8 cellular contexts compared by ENCODE assay signal in the genomic region with DNA sequence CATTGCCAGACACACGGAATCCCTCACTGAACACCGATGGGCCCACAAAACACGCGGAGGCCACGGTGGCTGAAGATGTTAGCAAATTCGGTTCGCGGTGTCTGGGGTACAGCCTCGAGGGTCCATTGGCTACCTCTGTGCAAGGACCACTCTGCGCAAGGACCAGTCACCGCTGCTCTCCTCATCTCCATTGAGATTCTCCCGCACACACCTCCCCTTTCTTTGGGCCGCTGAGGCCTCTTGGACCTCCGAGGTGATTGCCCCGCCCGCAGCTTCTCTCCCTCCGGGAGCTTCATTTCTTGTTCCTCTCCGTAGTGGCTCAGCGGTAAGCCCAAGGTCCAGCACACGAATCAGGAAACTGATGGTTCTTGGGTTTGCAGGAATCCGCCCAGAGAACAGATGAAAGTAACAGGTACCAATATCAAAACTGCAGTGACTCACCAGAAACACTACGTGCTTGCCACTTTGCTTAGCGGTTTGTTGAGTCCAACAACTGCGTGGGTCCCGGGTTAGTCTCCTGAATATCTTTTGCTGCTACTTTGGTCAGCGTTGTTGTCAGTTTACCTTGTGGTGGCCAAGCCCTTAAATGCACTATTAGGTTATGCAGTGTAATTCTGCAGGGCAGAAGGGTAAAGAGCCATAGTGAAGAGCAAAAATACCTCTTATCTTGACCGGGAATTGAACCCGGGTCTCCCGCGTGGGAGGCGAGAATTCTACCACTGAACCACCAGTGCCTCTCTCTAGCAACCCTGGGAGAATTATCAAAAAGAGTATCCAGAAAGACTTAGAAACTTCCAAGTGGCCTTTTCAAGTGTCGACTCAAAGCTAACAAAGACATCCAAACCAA.
DNase-seq lines count a peak whose midpoint lies in the region; ATAC-seq and TF ChIP-seq lines count a peak whose summit lies in the region.
"Not testable (repeated sequence)": the region's sequence is repeated elsewhere in the genome, so short reads cannot be mapped to it uniquely, and the experiment has no call there.

No MANE protein-coding gene starts in this region.

- H3K4me2 ChIP-seq in PC-3 (ENCODE audit: low read length): not testable (repeated sequence)

- TF ChIP-seq CTCF in PC-3 (conservative IDR thresholded peaks at IDR 0.05; ENCODE audit: low read depth, low read length): not testable (repeated sequence)

- H3K36me3 Mint-ChIP-seq in CD4-positive, CD25-positive, alpha-beta regulatory T cell; activated CD4-positive, alpha-beta memory T cell treated with anti-CD3 and anti-CD28 coated beads, Interleukin-2, amount 10 ng/mL, durations not matched to agents 7 days and 5 days (ENCODE audit: low read depth): not testable (repeated sequence)

- H3K4me3 Mint-ChIP-seq in CD4-positive, CD25-positive, alpha-beta regulatory T cell: peak overlapping the region in 1 of 4 donors; percentile 16
- H3K4me3 Mint-ChIP-seq in activated CD4-positive, alpha-beta memory T cell treated with anti-CD3 and anti-CD28 coated beads, Interleukin-2, amount 10 ng/mL, durations not matched to agents 7 days and 5 days: peak overlapping the region; percentile 43

- H2AFZ ChIP-seq in PC-3 (ENCODE audit: low read length): not testable (repeated sequence)

- POLR2A ChIA-PET in PC-3 (lab: Charles Lee; ENCODE audit: unreplicated experiment); activated CD4-positive, alpha-beta memory T cell treated with anti-CD3 and anti-CD28 coated beads, Interleukin-2, amount 10 ng/mL, durations not matched to agents 7 days and 5 days (lab: Charles Lee): not testable (repeated sequence)

- not testable (repeated sequence) for H3K9me2 ChIP-seq in PC-3 (replicated peaks; ENCODE audit: low read length)

- not testable (repeated sequence) for H3K27me3 Mint-ChIP-seq in CD4-positive, CD25-positive, alpha-beta regulatory T cell; activated CD4-positive, alpha-beta memory T cell treated with anti-CD3 and anti-CD28 coated beads, Interleukin-2, amount 10 ng/mL, durations not matched to agents 7 days and 5 days

- H3K27me3 ChIP-seq in CD4-positive, CD25-positive, alpha-beta regulatory T cell (ENCODE audit: control insufficient read depth, insufficient read depth, low read length); PC-3 (ENCODE audit: low read length): not testable (repeated sequence)

- peak in 2 of 3 donors; percentile 11 to 12 for DNase-seq in CD4-positive, CD25-positive, alpha-beta regulatory T cell
- peak; percentile 43 for DNase-seq in Jurkat, Clone E6-1 (ENCODE audit: low read depth, low spot score)
- DNase-seq in PC-3 (peak; percentile 83), ecto neural progenitor cell (ENCODE audit: low spot score) (peak; percentile 66)
- peak; percentile 40 for DNase-seq in activated CD4-positive, alpha-beta memory T cell treated with anti-CD3 and anti-CD28 coated beads, Interleukin-2, amount 10 ng/mL, durations not matched to agents 7 days and 5 days
- DNase-seq in left lobe of liver (ENCODE audit: low spot score): not testable (repeated sequence)
- DNase-seq in stimulated activated CD4-positive, alpha-beta T cell treated with anti-CD3 and anti-CD28 coated beads, Interleukin-12 subunit alpha, Interleukin-12 subunit beta, amount 100 ng/mL, for 48 hours (ENCODE audit: low read depth in 2 of 3, low spot score in 1 of 3): peak; percentile 26 to 68 (median 39)

- H3K27ac Mint-ChIP-seq in CD4-positive, CD25-positive, alpha-beta regulatory T cell: not testable (repeated sequence)
- peak overlapping the region; percentile 59 for H3K27ac Mint-ChIP-seq in activated CD4-positive, alpha-beta memory T cell treated with anti-CD3 and anti-CD28 coated beads, Interleukin-2, amount 10 ng/mL, durations not matched to agents 7 days and 5 days

- H4K20me1 ChIP-seq in PC-3 (ENCODE audit: low read length): not testable (repeated sequence)

- H3K4me3 ChIP-seq in CD4-positive, CD25-positive, alpha-beta regulatory T cell (ENCODE audit: low read depth, low read length); Jurkat, Clone E6-1 (ENCODE audit: low read length); PC-3 (ENCODE audit: low read length): not testable (repeated sequence)

- H3K36me3 ChIP-seq in CD4-positive, CD25-positive, alpha-beta regulatory T cell (ENCODE audit: control insufficient read depth, insufficient read depth, low read length); PC-3 (ENCODE audit: low read depth, low read length): not testable (repeated sequence)

- not testable (repeated sequence) for H3K9me3 Mint-ChIP-seq in CD4-positive, CD25-positive, alpha-beta regulatory T cell; activated CD4-positive, alpha-beta memory T cell treated with anti-CD3 and anti-CD28 coated beads, Interleukin-2, amount 10 ng/mL, durations not matched to agents 7 days and 5 days

- H3K27ac ChIP-seq in CD4-positive, CD25-positive, alpha-beta regulatory T cell (ENCODE audit: insufficient read depth, low read length, poor library complexity, severe bottlenecking); PC-3 (ENCODE audit: low read length): not testable (repeated sequence)

- not testable (repeated sequence) for H3K9me3 ChIP-seq in CD4-positive, CD25-positive, alpha-beta regulatory T cell (ENCODE audit: control insufficient read depth in 2 of 2, low read length in 2 of 2); PC-3 (ENCODE audit: low read length)

- not testable (repeated sequence) for ATAC-seq in CD4-positive, CD25-positive, alpha-beta regulatory T cell (ENCODE audit: low read depth in 2 of 2)
- ATAC-seq in GM19395 (IDR thresholded peaks at IDR 0.05; ENCODE audit: unreplicated experiment) (peak; percentile 75), PC-3 (peak; percentile 88), left lobe of liver (peak; percentile 77)

- not testable (repeated sequence) for H3K4me1 Mint-ChIP-seq in CD4-positive, CD25-positive, alpha-beta regulatory T cell; activated CD4-positive, alpha-beta memory T cell treated with anti-CD3 and anti-CD28 coated beads, Interleukin-2, amount 10 ng/mL, durations not matched to agents 7 days and 5 days

- BruUV-seq in PC-3 (replicated peaks; lab: Mats Ljungman, UMichigan): TSS peak; percentile 100

- intact Hi-C loops in PC-3 (cut with micrococcal nuclease): not testable (repeated sequence)

- H3F3A ChIP-seq in PC-3 (ENCODE audit: low read length, unreplicated experiment): not testable (repeated sequence)

- CTCF ChIA-PET in PC-3 (lab: Charles Lee); activated CD4-positive, alpha-beta memory T cell treated with anti-CD3 and anti-CD28 coated beads, Interleukin-2, amount 10 ng/mL, durations not matched to agents 7 days and 5 days (lab: Charles Lee): not testable (repeated sequence)

- not testable (repeated sequence) for H3K4me1 ChIP-seq in CD4-positive, CD25-positive, alpha-beta regulatory T cell (ENCODE audit: control insufficient read depth, insufficient read depth, low read length, poor library complexity, severe bottlenecking); PC-3 (ENCODE audit: insufficient read depth, low read length)

- H3K79me2 ChIP-seq in PC-3 (ENCODE audit: low read length): not testable (repeated sequence)

- not testable (repeated sequence) for H3K9ac ChIP-seq in PC-3 (ENCODE audit: low read length)
